12 cellular contexts compared by ENCODE assay signal in the genomic region with DNA sequence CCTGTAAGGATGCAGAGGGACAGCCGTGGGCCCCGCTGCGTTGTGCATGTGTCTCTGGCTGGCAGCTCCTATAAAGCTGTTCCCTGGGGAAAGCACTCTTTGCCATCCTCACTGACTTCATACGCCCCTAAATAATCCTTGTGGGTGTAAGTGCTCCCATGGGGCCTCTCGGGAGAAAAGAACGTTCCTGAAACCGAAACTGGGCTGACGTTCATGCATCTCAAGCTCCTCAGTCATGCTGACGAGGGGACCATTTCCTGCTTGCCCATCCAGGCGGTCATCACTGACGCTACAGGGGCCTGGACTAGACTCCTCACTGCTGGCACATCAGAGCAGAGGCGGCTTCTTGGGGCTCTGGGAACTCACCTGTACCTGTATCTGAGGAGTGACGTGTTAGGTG.
DNase-seq lines count a peak whose midpoint lies in the region; ATAC-seq and TF ChIP-seq lines count a peak whose summit lies in the region.
"Had no signal": no experiment of that assay in that cellular context is flagged by ENCODE, and none has a peak within 500 bp of the region (broad histone marks: within the 10 kb centered on the region; RNA-seq: fewer than 3 reads in every experiment).

No MANE protein-coding gene starts in this region.

- in situ Hi-C loops in mammary epithelial cell (cut with MboI; ENCODE audit: low sequenced_read_pairs in 2 of 2) (loop anchor here (10.0 kb wide), 2 partner anchors 47 to 1297 kb away; no protein-coding TSS in a partner anchor), transverse colon (cut with MboI; ENCODE audit: low pct_ligation_motif_present in 1 of 4, low pct_unique_long_range_greater_than_20kb in 1 of 4, low sequenced_read_pairs in 3 of 4) (loop anchor here (10.0 to 25.0 kb wide), 4 partner anchors 151 to 1427 kb away; no protein-coding TSS in a partner anchor)

- DNase-seq in breast epithelium (ENCODE audit: low spot score in 2 of 2) (no peak), mammary epithelial cell (no peak), NAMALWA (ENCODE audit: low spot score) (peak; percentile 39), transverse colon (peak; percentile 19), NCI-H1105 treated with DMSO at 0.1 percent for 48 hours (lab: John Stamatoyannopoulos, UW) (no peak), NCI-H2171 (lab: John Stamatoyannopoulos, UW) (no peak)
- DNase-seq: activated naive CD4-positive, alpha-beta T cell treated with anti-CD3 and anti-CD28 coated beads for 36 hours; substantia nigra had no signal

- H3K4me1 ChIP-seq in breast epithelium, result no peaks in the 10 kb centered on the region
- H3K4me1 ChIP-seq in mammary epithelial cell (ENCODE audit: insufficient read depth, low read length), result peaks cover 11% of the 10 kb centered on the region
- H3K4me1 ChIP-seq in transverse colon, result no peaks in the 10 kb centered on the region
- H3K4me1 ChIP-seq: psoas muscle had no signal

- H4K20me1 ChIP-seq in mammary epithelial cell (ENCODE audit: insufficient read depth, low read length), result no peaks in the 10 kb centered on the region

- H3K4me2 ChIP-seq in mammary epithelial cell (ENCODE audit: insufficient read depth, low read depth, low read length), result no peak overlapping the region

- dilution Hi-C loops in mammary epithelial cell (cut with HindIII; ENCODE audit: low sequenced_read_pairs), result no loop called here

- CTCF ChIA-PET in mammary epithelial cell (lab: Charles Lee; ENCODE audit: low non-redundant PET), result interaction anchor here (0.5 kb wide), 1 partner anchor 15 kb away, joined by 3 read pairs; no protein-coding TSS in a partner anchor

- H3K79me2 ChIP-seq in mammary epithelial cell (ENCODE audit: insufficient read depth, low read length), result no peaks in the 10 kb centered on the region

- TF ChIP-seq EP300 in transverse colon (IDR thresholded peaks at IDR 0.05; ENCODE audit: low read depth), result peak; percentile 16

- H3K36me3 ChIP-seq in breast epithelium (no peaks in the 10 kb centered on the region), mammary epithelial cell (ENCODE audit: insufficient read depth, low read length) (no peaks in the 10 kb centered on the region), transverse colon (no peaks in the 10 kb centered on the region)

- peak overlapping the region in 1 of 2 donors; percentile 30 for H3K27ac ChIP-seq in breast epithelium
- no peak overlapping the region for H3K27ac ChIP-seq in mammary epithelial cell (ENCODE audit: insufficient read depth, low read depth, low read length)
- no peak overlapping the region for H3K27ac ChIP-seq in transverse colon
- H3K27ac ChIP-seq: C4-2B, psoas muscle had no signal

- H3K9ac ChIP-seq in mammary epithelial cell (ENCODE audit: insufficient read depth, low read length), result no peak overlapping the region

- intact Hi-C loops in breast epithelium (cut with DNase I; ENCODE audit: low total_unique reads) (no loop called here), mammary epithelial cell (cut with micrococcal nuclease) (loop anchor here (10.0 kb wide), 2 partner anchors 197 to 1427 kb away; no protein-coding TSS in a partner anchor), transverse colon (cut with DNase I; ENCODE audit: low total_unique reads) (loop anchor here (10.0 kb wide), 1 partner anchor 1527 kb away; a partner anchor contains a TSS)

- WGBS in mammary epithelial cell (ENCODE audit: low coverage, missing lambda C conversion rate), result 95% methylated on average over 11 of the region's 13 CpGs
- WGBS in transverse colon (ENCODE audit: low coverage in 1 of 2), 2 donors, result 70 to 82% methylated on average over 3 to 13 of the region's 13 CpGs

- H3K27me3 ChIP-seq in breast epithelium, result no peaks in the 10 kb centered on the region
- no peaks in the 10 kb centered on the region for H3K27me3 ChIP-seq in mammary epithelial cell (ENCODE audit: insufficient read depth, low read length)
- H3K27me3 ChIP-seq in transverse colon, result no peaks in the 10 kb centered on the region

- H3K9me3 ChIP-seq in breast epithelium (no peaks in the 10 kb centered on the region), mammary epithelial cell (replicated peaks; ENCODE audit: insufficient read depth, low read length) (no peaks in the 10 kb centered on the region), transverse colon (no peaks in the 10 kb centered on the region)
- H3K9me3 ChIP-seq: psoas muscle had no signal

- TF ChIP-seq POLR2A in breast epithelium (IDR thresholded peaks at IDR 0.05) (no peak), transverse colon (IDR thresholded peaks at IDR 0.05) (no peak)

- no peak overlapping the region for H2AFZ ChIP-seq in mammary epithelial cell (ENCODE audit: low read depth, low read length)

- TF ChIP-seq CTCF in breast epithelium (IDR thresholded peaks at IDR 0.05), result no peak
- no peak for TF ChIP-seq CTCF in mammary epithelial cell (conservative IDR thresholded peaks at IDR 0.05 in 1 of 2, IDR thresholded peaks at IDR 0.05 in 1 of 2; ENCODE audit: extremely low read depth in 1 of 2, insufficient read depth in 1 of 2, low read depth in 1 of 2, low read length in 2 of 2)
- no peak for TF ChIP-seq CTCF in transverse colon (IDR thresholded peaks at IDR 0.05)

- BruUV-seq in mammary epithelial cell (replicated peaks; lab: Mats Ljungman, UMichigan), result no TSS peak

- H3K4me3 ChIP-seq in breast epithelium (peak overlapping the region in 2 of 3 donors; percentile 19 to 56), mammary epithelial cell (replicated peaks in 1 of 3; ENCODE audit: insufficient read depth in 1 of 3, low read depth in 2 of 3, low read length in 3 of 3) (no peak overlapping the region), transverse colon (no peak overlapping the region)
- H3K4me3 ChIP-seq: psoas muscle had no signal

- peak; percentile 76 for ATAC-seq in HG02623 (IDR thresholded peaks at IDR 0.05; ENCODE audit: unreplicated experiment)
- ATAC-seq in SK-N-SH treated with all-trans-retinoic acid at 6 μM for 48 hours, result no peak

TF ChIP-seq in SK-N-SH treated with all-trans-retinoic acid at 6 μM for 48 hours, 23 proteins besides CTCF, POLR2A, EP300 and RAD21 (continues in another document):
- no peak for TF ChIP-seq ZC3H10 (CRISPR knock-in tag; IDR thresholded peaks at IDR 0.05)
- TF ChIP-seq ESRRG (CRISPR knock-in tag; IDR thresholded peaks at IDR 0.05), result no peak
- TF ChIP-seq BACH2 (CRISPR knock-in tag; IDR thresholded peaks at IDR 0.05; ENCODE audit: borderline replicate concordance), result no peak
- TF ChIP-seq ARNTL (CRISPR knock-in tag; IDR thresholded peaks at IDR 0.05; ENCODE audit: borderline replicate concordance, low read depth), result no peak
- TF ChIP-seq TCF4 (CRISPR knock-in tag; IDR thresholded peaks at IDR 0.05; ENCODE audit: borderline replicate concordance), result no peak
- TF ChIP-seq, protein P1, sequence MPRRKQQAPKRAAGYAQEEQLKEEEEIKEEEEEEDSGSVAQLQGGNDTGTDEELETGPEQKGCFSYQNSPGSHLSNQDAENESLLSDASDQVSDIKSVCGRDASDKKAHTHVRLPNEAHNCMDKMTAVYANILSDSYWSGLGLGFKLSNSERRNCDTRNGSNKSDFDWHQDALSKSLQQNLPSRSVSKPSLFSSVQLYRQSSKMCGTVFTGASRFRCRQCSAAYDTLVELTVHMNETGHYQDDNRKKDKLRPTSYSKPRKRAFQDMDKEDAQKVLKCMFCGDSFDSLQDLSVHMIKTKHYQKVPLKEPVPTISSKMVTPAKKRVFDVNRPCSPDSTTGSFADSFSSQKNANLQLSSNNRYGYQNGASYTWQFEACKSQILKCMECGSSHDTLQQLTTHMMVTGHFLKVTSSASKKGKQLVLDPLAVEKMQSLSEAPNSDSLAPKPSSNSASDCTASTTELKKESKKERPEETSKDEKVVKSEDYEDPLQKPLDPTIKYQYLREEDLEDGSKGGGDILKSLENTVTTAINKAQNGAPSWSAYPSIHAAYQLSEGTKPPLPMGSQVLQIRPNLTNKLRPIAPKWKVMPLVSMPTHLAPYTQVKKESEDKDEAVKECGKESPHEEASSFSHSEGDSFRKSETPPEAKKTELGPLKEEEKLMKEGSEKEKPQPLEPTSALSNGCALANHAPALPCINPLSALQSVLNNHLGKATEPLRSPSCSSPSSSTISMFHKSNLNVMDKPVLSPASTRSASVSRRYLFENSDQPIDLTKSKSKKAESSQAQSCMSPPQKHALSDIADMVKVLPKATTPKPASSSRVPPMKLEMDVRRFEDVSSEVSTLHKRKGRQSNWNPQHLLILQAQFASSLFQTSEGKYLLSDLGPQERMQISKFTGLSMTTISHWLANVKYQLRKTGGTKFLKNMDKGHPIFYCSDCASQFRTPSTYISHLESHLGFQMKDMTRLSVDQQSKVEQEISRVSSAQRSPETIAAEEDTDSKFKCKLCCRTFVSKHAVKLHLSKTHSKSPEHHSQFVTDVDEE (CRISPR knock-in tag; IDR thresholded peaks at IDR 0.05), result no peak
- TF ChIP-seq SNAI2 (CRISPR knock-in tag; IDR thresholded peaks at IDR 0.05), result no peak
- TF ChIP-seq TOX (CRISPR knock-in tag; IDR thresholded peaks at IDR 0.05; ENCODE audit: borderline replicate concordance), result no peak
- TF ChIP-seq, protein P2, sequence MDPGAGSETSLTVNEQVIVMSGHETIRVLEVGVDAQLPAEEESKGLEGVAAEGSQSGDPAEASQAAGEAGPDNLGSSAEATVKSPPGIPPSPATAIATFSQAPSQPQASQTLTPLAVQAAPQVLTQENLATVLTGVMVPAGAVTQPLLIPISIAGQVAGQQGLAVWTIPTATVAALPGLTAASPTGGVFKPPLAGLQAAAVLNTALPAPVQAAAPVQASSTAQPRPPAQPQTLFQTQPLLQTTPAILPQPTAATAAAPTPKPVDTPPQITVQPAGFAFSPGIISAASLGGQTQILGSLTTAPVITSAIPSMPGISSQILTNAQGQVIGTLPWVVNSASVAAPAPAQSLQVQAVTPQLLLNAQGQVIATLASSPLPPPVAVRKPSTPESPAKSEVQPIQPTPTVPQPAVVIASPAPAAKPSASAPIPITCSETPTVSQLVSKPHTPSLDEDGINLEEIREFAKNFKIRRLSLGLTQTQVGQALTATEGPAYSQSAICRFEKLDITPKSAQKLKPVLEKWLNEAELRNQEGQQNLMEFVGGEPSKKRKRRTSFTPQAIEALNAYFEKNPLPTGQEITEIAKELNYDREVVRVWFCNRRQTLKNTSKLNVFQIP (CRISPR knock-in tag; IDR thresholded peaks at IDR 0.05; ENCODE audit: borderline replicate concordance, low read depth), result no peak
- no peak for TF ChIP-seq CSDC2 (CRISPR knock-in tag; IDR thresholded peaks at IDR 0.05)
- TF ChIP-seq ZNF565 (CRISPR knock-in tag; conservative IDR thresholded peaks at IDR 0.05; ENCODE audit: low read depth), result no peak
- TF ChIP-seq ZNF70 (CRISPR knock-in tag; IDR thresholded peaks at IDR 0.05), result no peak

Comparison
In these comparisons a context has a peak if more than half of its experiments do, and no peak if none do; other contexts are left out.
1. H3K4me3 ChIP-seq: peak in breast epithelium (2 of 3); none in mammary epithelial cell (0 of 3) and transverse colon (0 of 4).
2. DNase-seq: peak in NAMALWA (single experiment) and transverse colon (single experiment); none in breast epithelium (0 of 2), mammary epithelial cell (single experiment), NCI-H1105 treated with DMSO at 0.1 percent for 48 hours (single experiment) and NCI-H2171 (single experiment).